ENCODE assay signal across 18 cellular contexts in the genomic region with DNA sequence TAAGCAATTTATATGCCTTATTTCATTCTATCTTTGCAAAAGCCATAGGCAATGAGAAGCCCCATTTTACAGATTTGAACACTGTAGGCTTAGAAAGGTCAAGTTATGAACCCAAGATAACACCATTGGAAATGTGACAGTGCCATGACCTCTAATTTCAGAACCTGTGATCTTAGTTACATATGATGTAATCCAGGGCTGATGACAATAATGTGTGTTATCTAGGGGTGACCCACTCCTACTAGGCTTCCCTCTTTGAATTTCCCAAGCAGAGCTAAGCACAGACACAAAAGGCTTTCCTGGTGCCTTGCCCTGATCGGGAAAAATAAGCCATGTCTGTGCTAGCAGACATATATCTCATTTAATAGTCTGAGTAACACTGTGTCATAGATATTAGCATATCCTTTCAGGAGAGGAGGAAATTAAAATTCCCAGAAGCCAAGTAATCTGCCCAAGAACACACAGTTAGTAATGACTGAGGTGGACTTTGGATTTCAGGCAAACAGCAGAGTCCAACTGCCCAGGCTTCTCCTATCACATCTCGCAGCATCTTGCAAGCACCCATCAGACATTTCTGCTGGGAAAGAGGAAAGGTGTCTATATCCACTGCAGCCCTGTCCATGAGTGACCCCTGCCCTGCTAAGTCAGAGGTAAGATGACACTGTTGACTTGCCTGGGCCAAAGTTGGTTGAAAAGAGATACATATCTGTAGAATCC. TPM values are rescaled to one million over a fixed set of nuclear protein-coding genes. Genes with fewer than 3 reads are reported as not detected.
"Had no signal": no experiment of that assay in that cellular context is flagged by ENCODE, and none has a peak within 500 bp of the region (broad histone marks: within the 10 kb centered on the region; RNA-seq: fewer than 3 reads in every experiment).

No MANE protein-coding gene starts in this region.

- H3K27ac ChIP-seq: esophagus muscularis mucosa, heart left ventricle, lower lobe of right lung, transverse colon had no signal

- H3K9me3 ChIP-seq: esophagus muscularis mucosa, heart left ventricle, lower lobe of right lung, transverse colon had no signal

- H3K4me3 ChIP-seq: dorsolateral prefrontal cortex, esophagus muscularis mucosa, heart left ventricle, lower lobe of right lung, transverse colon had no signal

- H3K4me1 ChIP-seq: esophagus muscularis mucosa, heart left ventricle, lower lobe of right lung, transverse colon had no signal

- H3K36me3 ChIP-seq: esophagus muscularis mucosa, heart left ventricle, lower lobe of right lung, transverse colon had no signal

- H3K27me3 ChIP-seq: esophagus muscularis mucosa, transverse colon had no signal

- DNase-seq: activated CD4-positive, alpha-beta T cell treated with anti-CD3 and anti-CD28 coated beads, Interleukin-2, amount 50 U/mL, for 4 hours; activated CD4-positive, CD25-positive, alpha-beta regulatory T cell treated with anti-CD3 and anti-CD28 coated beads, Interleukin-2, amount 50 U/mL, for 72 hours; activated naive CD4-positive, alpha-beta T cell treated with anti-CD3 and anti-CD28 coated beads, Interleukin-2, amount 50 U/mL, for 16 hours; activated T-cell treated with anti-CD3 and anti-CD28 coated beads, Interleukin-2, amount 50 U/mL, for 1 hour; dorsolateral prefrontal cortex; foreskin fibroblast; heart left ventricle; lower lobe of right lung; naive B cell; right cardiac atrium; T-helper 2 cell; transverse colon had no signal

- ATAC-seq: heart left ventricle; right cardiac atrium; stimulated activated memory B cell treated with anti-CD40 and anti-IgM and Interleukin-4, amounts not matched to agents 10 μg/mL and 1 μg/mL and 100 μg/mL, for 72 hours had no signal

RNA-seq across cellular contexts. Expression of a gene that starts 2.8 kb away (rescaled TPM):
- total RNA-seq: chondrocyte, heart left ventricle, lower lobe of right lung, mesothelial cell of epicardium, posterior vena cava, right cardiac atrium, subcutaneous adipose tissue, transverse colon had no signal
